In the genomic region with DNA sequence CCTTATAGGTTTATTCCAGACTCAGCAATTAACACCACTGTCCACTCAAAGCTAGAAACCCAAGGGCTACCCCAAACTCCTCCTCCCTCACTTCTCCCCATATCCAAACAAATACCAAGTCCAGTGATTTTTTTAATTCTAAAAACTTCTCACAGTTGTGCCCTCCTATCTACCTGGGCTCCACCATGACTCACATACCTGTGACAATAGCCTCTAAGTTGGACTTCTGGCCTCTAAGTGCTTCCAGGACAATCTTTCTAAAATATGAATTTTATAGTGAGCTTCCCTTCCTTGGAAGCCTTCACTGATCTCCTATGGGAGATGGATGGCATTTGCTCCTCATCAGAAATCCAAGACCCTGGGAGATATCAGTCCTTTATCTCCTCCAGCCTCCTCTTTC, we compare ENCODE assay signal across 23 cellular contexts.
"Had no signal": no experiment of that assay in that cellular context is flagged by ENCODE, and none has a peak within 500 bp of the region (broad histone marks: within the 10 kb centered on the region; RNA-seq: fewer than 3 reads in every experiment).

No MANE protein-coding gene starts in this region.

- H3K4me3 ChIP-seq: ascending aorta, body of pancreas had no signal

- H3K9me3 ChIP-seq: ascending aorta, body of pancreas had no signal

- ATAC-seq: activated CD4-positive, alpha-beta T cell treated with anti-CD3 and anti-CD28 coated beads for 36 hours; activated naive CD4-positive, alpha-beta T cell treated with anti-CD3 and anti-CD28 coated beads, Interleukin-2, amount 50 U/mL, for 72 hours; activated naive CD8-positive, alpha-beta T cell treated with anti-CD3 and anti-CD28 coated beads, Interleukin-2, amount 50 U/mL, for 24 hours; body of pancreas had no signal

- H3K27ac ChIP-seq: ascending aorta, WERI-Rb-1 had no signal

- H3K9me3 Mint-ChIP-seq: activated CD4-positive, alpha-beta memory T cell treated with anti-CD3 and anti-CD28 coated beads, Interleukin-2, amount 10 ng/mL, durations not matched to agents 7 days and 5 days; activated naive CD4-positive, alpha-beta T cell treated with anti-CD3 and anti-CD28 coated beads, Interleukin-2, amount 50 U/mL, for 72 hours; activated naive CD8-positive, alpha-beta T cell treated with anti-CD3 and anti-CD28 coated beads, Interleukin-2, amount 50 U/mL, for 24 hours; T-helper 1 cell treated with Interleukin-12 subunit alpha and Interleukin-12 subunit beta and Interleukin-4 antibody, amounts not matched to agents 30 μg/mL and 1 μg/mL, for 36 hours had no signal

- H3K27me3 Mint-ChIP-seq: activated CD4-positive, alpha-beta memory T cell treated with anti-CD3 and anti-CD28 coated beads, Interleukin-2, amount 10 ng/mL, durations not matched to agents 7 days and 5 days; activated CD4-positive, alpha-beta T cell treated with anti-CD3 and anti-CD28 coated beads for 36 hours; activated naive CD8-positive, alpha-beta T cell treated with anti-CD3 and anti-CD28 coated beads, Interleukin-2, amount 50 U/mL, for 24 hours had no signal

- H3K36me3 ChIP-seq: ascending aorta, WERI-Rb-1 had no signal

- DNase-seq: activated CD4-positive, alpha-beta memory T cell treated with anti-CD3 and anti-CD28 coated beads, Interleukin-2, amount 10 ng/mL, durations not matched to agents 7 days and 5 days; activated CD4-positive, alpha-beta T cell treated with anti-CD3 and anti-CD28 coated beads for 36 hours; activated CD4-positive, alpha-beta T cell treated with anti-CD3 and anti-CD28 coated beads, Interleukin-2, amount 50 U/mL, for 1 hour; activated naive CD8-positive, alpha-beta T cell treated with anti-CD3 and anti-CD28 coated beads, Interleukin-2, amount 50 U/mL, for 24 hours; activated T-cell treated with anti-CD3 and anti-CD28 coated beads for 4 hours; amniotic stem cell; body of pancreas; central memory CD4-positive, alpha-beta T cell; IMR-90; KG1; NCI-H1092; NCI-H1417; NCI-H1930; NCI-H2171; NCI-H2227 treated with DMSO at 0.1 percent for 48 hours; NCI-H526 treated with DMSO at 0.1 percent for 48 hours; NK-92 treated with Interleukin-12 subunit alpha and Interleukin-12 subunit beta, amount 100 ng/mL, for 24 hours; SHP77 treated with DMSO at 0.1 percent for 48 hours; WERI-Rb-1 had no signal

- H3K4me3 Mint-ChIP-seq: activated CD4-positive, alpha-beta memory T cell treated with anti-CD3 and anti-CD28 coated beads, Interleukin-2, amount 10 ng/mL, durations not matched to agents 7 days and 5 days; activated CD4-positive, alpha-beta T cell treated with anti-CD3 and anti-CD28 coated beads for 36 hours; activated naive CD8-positive, alpha-beta T cell treated with anti-CD3 and anti-CD28 coated beads, Interleukin-2, amount 50 U/mL, for 24 hours; T-helper 1 cell treated with Interleukin-12 subunit alpha and Interleukin-12 subunit beta and Interleukin-4 antibody, amounts not matched to agents 30 μg/mL and 1 μg/mL, for 36 hours had no signal

- H3K27ac Mint-ChIP-seq: activated CD4-positive, alpha-beta memory T cell treated with anti-CD3 and anti-CD28 coated beads, Interleukin-2, amount 10 ng/mL, durations not matched to agents 7 days and 5 days; activated CD4-positive, alpha-beta T cell treated with anti-CD3 and anti-CD28 coated beads for 36 hours; activated naive CD4-positive, alpha-beta T cell treated with anti-CD3 and anti-CD28 coated beads, Interleukin-2, amount 50 U/mL, for 72 hours; activated naive CD8-positive, alpha-beta T cell treated with anti-CD3 and anti-CD28 coated beads, Interleukin-2, amount 50 U/mL, for 24 hours; T-helper 1 cell treated with Interleukin-12 subunit alpha and Interleukin-12 subunit beta and Interleukin-4 antibody, amounts not matched to agents 30 μg/mL and 1 μg/mL, for 36 hours had no signal

- FAIRE-seq: bronchial epithelial cell had no signal

- H3K27me3 ChIP-seq: ascending aorta, body of pancreas had no signal
